In genomic region chr13:45393941-45394570, GRCh38 we compare ENCODE assay signal across 8 cellular contexts. TPM values are rescaled to one million over a fixed set of nuclear protein-coding genes. Genes with fewer than 3 reads are reported as not detected.
A peak's percentile ranks its signal among the peaks of the same experiment; 100 is the strongest.
DNase-seq lines count a peak whose midpoint lies in the region; ATAC-seq, FAIRE-seq and TF ChIP-seq lines count a peak whose summit lies in the region.

No MANE protein-coding gene starts in this region.

- H3K36me3 ChIP-seq in HepG2 (replicated peaks in 1 of 2; ENCODE audit: control insufficient read depth in 1 of 2, insufficient read depth in 2 of 2, low read length in 2 of 2) (peaks cover 14 to 40% of the 10 kb centered on the region in 2 experiments), uterus (no peaks in the 10 kb centered on the region)

- WGBS in HepG2 (ENCODE audit: low lambda C conversion rate), result 51% methylated on average over 4 of the region's 4 CpGs

- TF ChIP-seq CTCF in HL-60 (IDR thresholded peaks at IDR 0.05; ENCODE audit: insufficient read depth, low read length) (peak; percentile 43), RWPE1 (conservative IDR thresholded peaks at IDR 0.05; ENCODE audit: low read depth) (peak; percentile 88), HepG2 (CRISPR knock-in tag; IDR thresholded peaks at IDR 0.05) (peak; percentile 66), uterus (IDR thresholded peaks at IDR 0.05) (peak; percentile 33 to 56 (median 38))

- no peak for TF ChIP-seq EP300 in HepG2 (IDR thresholded peaks at IDR 0.05; ENCODE audit: low read depth in 2 of 2, low read length in 2 of 2)
- no peak for TF ChIP-seq EP300 in HepG2 (CRISPR knock-in tag; IDR thresholded peaks at IDR 0.05; ENCODE audit: borderline replicate concordance)

- TF ChIP-seq RAD21 in HepG2 (CRISPR knock-in tag; IDR thresholded peaks at IDR 0.05), result no peak

- no peak overlapping the region for H3K9ac ChIP-seq in HepG2 (ENCODE audit: insufficient read depth, low read depth, low read length)

- ATAC-seq in HepG2, result peak; percentile 90

- in situ Hi-C loops in HepG2 (cut with HindIII; ENCODE audit: extremely low pct_ligation_motif_present, low pct_unique_long_range_greater_than_20kb), result no loop called here

- BruUV-seq in HepG2 (replicated peaks; lab: Mats Ljungman, UMichigan), result no TSS peak

- H3K79me2 ChIP-seq in HepG2 (ENCODE audit: insufficient read depth, low read length), result no peaks in the 10 kb centered on the region

- POLR2A ChIA-PET in RWPE1 (lab: Yijun Ruan, JAX; ENCODE audit: low non-redundant PET) (no interaction called here), HepG2 (lab: Yijun Ruan, JAX) (interaction anchor here (0.7 to 2.4 kb wide), 4 partner anchors 24 to 53 kb away, joined by 3 to 10 read pairs (median 4); partner anchors contain the start of genes SLC25A30 and TPT1)

- H3K9me3 ChIP-seq in HepG2 (ENCODE audit: low read length) (no peaks in the 10 kb centered on the region), uterus (no peaks in the 10 kb centered on the region)

- H3K27ac ChIP-seq in HL-60 (replicated peaks) (no peak overlapping the region), RWPE1 (no peak overlapping the region), HepG2 (ENCODE audit: extremely low read length, insufficient read depth, low read length) (peak overlapping the region; percentile 20), uterus (no peak overlapping the region)

- H3K27me3 ChIP-seq in HL-60 (ENCODE audit: insufficient read depth, poor library complexity, severe bottlenecking), result no peaks in the 10 kb centered on the region
- no peaks in the 10 kb centered on the region for H3K27me3 ChIP-seq in HepG2 (ENCODE audit: control insufficient read depth in 1 of 2, insufficient read depth in 2 of 2, low read length in 2 of 2)
- H3K27me3 ChIP-seq in uterus, result no peaks in the 10 kb centered on the region

- H3K4me3 ChIP-seq in HL-60 (replicated peaks; ENCODE audit: insufficient read depth, low read length) (no peak overlapping the region), HepG2 (replicated peaks in 1 of 3; ENCODE audit: insufficient read depth in 1 of 3, low read depth in 2 of 3, low read length in 3 of 3) (no peak overlapping the region), uterus (no peak overlapping the region)

- DNase-seq in DMS79 treated with DMSO at 0.1 percent for 48 hours (lab: John Stamatoyannopoulos, UW) (peak; percentile 36), DMS79 (lab: John Stamatoyannopoulos, UW) (no peak), HL-60 (ENCODE audit: low read depth in 1 of 2, low spot score in 1 of 2) (peak in 1 of 2 experiments; percentile 47), RWPE1 (ENCODE audit: low spot score) (peak; percentile 80), cerebellar cortex (ENCODE audit: low spot score) (peak; percentile 71), HepG2 (ENCODE audit: low spot score) (peak; percentile 61), uterus (peak in 1 of 2 donors; percentile 39)
- DNase-seq in effector CD8-positive, alpha-beta T cell (lab: John Stamatoyannopoulos, UW), result no peak

- intact Hi-C loops in HepG2 (cut with micrococcal nuclease; ENCODE audit: unreplicated experiment), result loop anchor here (1.0 to 5.0 kb wide), 4 partner anchors 67 to 347 kb away; no protein-coding TSS in a partner anchor
- intact Hi-C loops in uterus (cut with DNase I; ENCODE audit: low total_unique reads), result no loop called here

- no peak for FAIRE-seq in HepG2 (lab: Jason Lieb, UNC)

- H3K4me1 ChIP-seq in HepG2 (ENCODE audit: insufficient read depth, low read length), result peaks cover 5% of the 10 kb centered on the region; the same call in 1 of the 2 replicates
- no peaks in the 10 kb centered on the region for H3K4me1 ChIP-seq in uterus

- no peaks in the 10 kb centered on the region for H4K20me1 ChIP-seq in HepG2 (ENCODE audit: insufficient read depth, low read length)

- no peak overlapping the region for H3K4me2 ChIP-seq in HepG2 (ENCODE audit: low read depth, low read length)

- H2AFZ ChIP-seq in HepG2 (ENCODE audit: low read length), result no peak overlapping the region

- TF ChIP-seq POLR2A in HepG2 (IDR thresholded peaks at IDR 0.05; ENCODE audit: insufficient read depth in 1 of 2, low read depth in 2 of 2, low read length in 2 of 2) (no peak), uterus (IDR thresholded peaks at IDR 0.05) (no peak)

- CTCF ChIA-PET in RWPE1 (lab: Yijun Ruan, JAX) (interaction anchor here (0.5 to 1.6 kb wide), 14 partner anchors 10 to 958 kb away, joined by 3 to 10 read pairs (median 4); partner anchors contain the start of gene TPT1), HepG2 (lab: Yijun Ruan, JAX; ENCODE audit: low intra/inter-chr PET ratio, low total read pairs) (interaction anchor here (1.1 kb wide), 2 partner anchors 31 to 96 kb away, joined by 3 to 5 read pairs; no protein-coding TSS in a partner anchor)

TF ChIP-seq in HepG2, 621 proteins besides CTCF, POLR2A, EP300 and RAD21 (continues in another document):
- TF ChIP-seq HNF4A (CRISPR knock-in tag; IDR thresholded peaks at IDR 0.05), result peak; percentile 28; the same call in 1 of the 2 replicates
- no peak for TF ChIP-seq MIER3 (CRISPR knock-in tag; IDR thresholded peaks at IDR 0.05; ENCODE audit: borderline replicate concordance)
- TF ChIP-seq STAG1 (CRISPR knock-in tag; IDR thresholded peaks at IDR 0.05), result peak; percentile 59

RNA-seq across cellular contexts. Expression of gene SLC25A30, which starts 24.1 kb away (rescaled TPM):
- total RNA-seq in HepG2 (2016; rRNA removed; fragmentation: Illumina TruSeq; extraction: Trizol), result 22.5 and 51.1 TPM in 2 replicates
- 19.7 and 21.5 TPM in 2 replicates for total RNA-seq in HepG2 (2016; cell fraction: cytosol; rRNA removed; fragmentation: Illumina TruSeq; extraction: Trizol; ENCODE audit: low read depth)
- total RNA-seq in HepG2 (2016; cell fraction: insoluble cytoplasmic fraction; rRNA removed; fragmentation: Illumina TruSeq; extraction: Trizol), result 23.8 and 44.2 TPM in 2 replicates
- total RNA-seq in HepG2 (2016; cell fraction: membrane; rRNA removed; fragmentation: Illumina TruSeq; extraction: Trizol), result 31.3 and 31.8 TPM in 2 replicates
- total RNA-seq in HepG2 (2016; cell fraction: nucleus; rRNA removed; fragmentation: Illumina TruSeq; extraction: Trizol), result 20.6 and 22.5 TPM in 2 replicates
- 19.6 and 19.9 TPM in 2 replicates for polyA plus RNA-seq in HepG2 (2011; rRNA removed)
- 13.8 and 15.3 TPM in 2 replicates for polyA plus RNA-seq in HepG2 (2011; cell fraction: cytosol; rRNA removed)
- polyA plus RNA-seq in HepG2 (2011; cell fraction: nucleus; rRNA removed), result 14.3 and 16.7 TPM in 2 replicates
- polyA plus RNA-seq in HepG2 (2012), result 19.1 and 23.4 TPM in 2 replicates
- polyA plus RNA-seq in HepG2 (2016; cell fraction: cytosol; fragmentation: Illumina TruSeq; extraction: Trizol; ENCODE audit: low read depth), result 5.3 and 5.9 TPM in 2 replicates
- polyA plus RNA-seq in HepG2 (2016; cell fraction: insoluble cytoplasmic fraction; fragmentation: Illumina TruSeq; extraction: Trizol; ENCODE audit: low read depth), result 38.7 and 39.7 TPM in 2 replicates
- polyA plus RNA-seq in HepG2 (2016; cell fraction: membrane; fragmentation: Illumina TruSeq; extraction: Trizol; ENCODE audit: low read depth), result 10.5 and 13.7 TPM in 2 replicates
- polyA plus RNA-seq in HepG2 (2016; cell fraction: nucleus; fragmentation: Illumina TruSeq; extraction: Trizol; ENCODE audit: insufficient read depth, low read depth), result 32.3 and 39.0 TPM in 2 replicates
- 8.8 and 61.2 TPM in 2 replicates for polyA minus RNA-seq in HepG2 (2011; rRNA and poly(A)+ RNA removed; ENCODE audit: low replicate concordance)
- 24.5 and 28.9 TPM in 2 replicates for polyA minus RNA-seq in HepG2 (2011; cell fraction: cytosol; rRNA and poly(A)+ RNA removed)
- polyA minus RNA-seq in HepG2 (2011; cell fraction: nucleus; rRNA and poly(A)+ RNA removed), result 27.6 and 30.8 TPM in 2 replicates
- 10 to 100 TPM in 3 of 4 donors, 1 to 10 TPM in 1; 8.2 to 30.5 (median 22.2) TPM for total RNA-seq in uterus

RNA-seq across cellular contexts. Expression of gene TPT1, which starts 53.1 kb away (rescaled TPM):
- total RNA-seq in HepG2 (2016; rRNA removed; fragmentation: Illumina TruSeq; extraction: Trizol) (2,953 and 3,643 TPM in 2 replicates), uterus (1,000 to 10,000 TPM; 4,739 to 6,904 (median 5,667) TPM)
- total RNA-seq in HepG2 (2016; cell fraction: cytosol; rRNA removed; fragmentation: Illumina TruSeq; extraction: Trizol; ENCODE audit: low read depth), result 5,303 and 6,664 TPM in 2 replicates
- total RNA-seq in HepG2 (2016; cell fraction: insoluble cytoplasmic fraction; rRNA removed; fragmentation: Illumina TruSeq; extraction: Trizol), result 2,970 and 3,542 TPM in 2 replicates
- 9,739 and 11,902 TPM in 2 replicates for total RNA-seq in HepG2 (2016; cell fraction: membrane; rRNA removed; fragmentation: Illumina TruSeq; extraction: Trizol)
- 1,024 and 1,100 TPM in 2 replicates for total RNA-seq in HepG2 (2016; cell fraction: nucleus; rRNA removed; fragmentation: Illumina TruSeq; extraction: Trizol)
- 3,043 and 3,594 TPM in 2 replicates for polyA plus RNA-seq in HepG2 (2011; rRNA removed)
- 2,836 and 4,004 TPM in 2 replicates for polyA plus RNA-seq in HepG2 (2011; cell fraction: cytosol; rRNA removed)
- 570 and 845 TPM in 2 replicates for polyA plus RNA-seq in HepG2 (2011; cell fraction: nucleus; rRNA removed)
- 5,337 and 5,704 TPM in 2 replicates for polyA plus RNA-seq in HepG2 (2012)
- polyA plus RNA-seq in HepG2 (2016; cell fraction: cytosol; fragmentation: Illumina TruSeq; extraction: Trizol; ENCODE audit: low read depth), result 11,602 and 12,956 TPM in 2 replicates
- polyA plus RNA-seq in HepG2 (2016; cell fraction: insoluble cytoplasmic fraction; fragmentation: Illumina TruSeq; extraction: Trizol; ENCODE audit: low read depth), result 5,783 and 5,848 TPM in 2 replicates
- polyA plus RNA-seq in HepG2 (2016; cell fraction: membrane; fragmentation: Illumina TruSeq; extraction: Trizol; ENCODE audit: low read depth), result 16,998 and 18,264 TPM in 2 replicates
- 2,722 and 2,790 TPM in 2 replicates for polyA plus RNA-seq in HepG2 (2016; cell fraction: nucleus; fragmentation: Illumina TruSeq; extraction: Trizol; ENCODE audit: insufficient read depth, low read depth)
- polyA minus RNA-seq in HepG2 (2011; rRNA and poly(A)+ RNA removed; ENCODE audit: low replicate concordance), result 500 and 577 TPM in 2 replicates
- polyA minus RNA-seq in HepG2 (2011; cell fraction: cytosol; rRNA and poly(A)+ RNA removed), result 1,023 and 1,248 TPM in 2 replicates
- polyA minus RNA-seq in HepG2 (2011; cell fraction: nucleus; rRNA and poly(A)+ RNA removed), result 474 and 559 TPM in 2 replicates

Comparison
In these comparisons a context has a peak if more than half of its experiments do, and no peak if none do; other contexts are left out.
1. DNase-seq: peak in DMS79 treated with DMSO at 0.1 percent for 48 hours (single experiment), RWPE1 (single experiment), cerebellar cortex (single experiment) and HepG2 (single experiment); none in DMS79 (single experiment) and effector CD8-positive, alpha-beta T cell (single experiment).
2. CTCF ChIP-seq: peak in every context shown above with its lines; median percentile 88 in RWPE1; 66 in HepG2; 43 in HL-60; 38 in uterus.